ENCODE assay signal across 1 cellular context in genomic region chr1:38888423-38889333, GRCh38.
A peak's percentile ranks its signal among the peaks of the same experiment; 100 is the strongest.
TF ChIP-seq lines count a peak whose summit lies in the region.

No MANE protein-coding gene starts in this region.

TF ChIP-seq in HepG2, 621 proteins besides CTCF, POLR2A, EP300 and RAD21 (continued from another document and continues in another):
- TF ChIP-seq SKIL (CRISPR knock-in tag; IDR thresholded peaks at IDR 0.05; ENCODE audit: borderline replicate concordance) (no peak), CENPT (CRISPR knock-in tag; IDR thresholded peaks at IDR 0.05; ENCODE audit: low read depth) (no peak), ZNF552 (CRISPR knock-in tag; IDR thresholded peaks at IDR 0.05; ENCODE audit: borderline replicate concordance) (no peak), SNRNP70 (IDR thresholded peaks at IDR 0.05; ENCODE audit: low read depth, low read length) (no peak), NFRKB (IDR thresholded peaks at IDR 0.05) (no peak), PCBP1 (IDR thresholded peaks at IDR 0.05; ENCODE audit: borderline replicate concordance, low read depth, low read length) (no peak), ZSCAN9 (CRISPR knock-in tag; IDR thresholded peaks at IDR 0.05; ENCODE audit: borderline replicate concordance) (peak; percentile 81; the same call in 1 of the 2 replicates), ZHX1 (CRISPR knock-in tag; IDR thresholded peaks at IDR 0.05; ENCODE audit: low read depth) (no peak), ZNF431 (CRISPR knock-in tag; IDR thresholded peaks at IDR 0.05; ENCODE audit: borderline replicate concordance, low read depth) (no peak), JUN (CRISPR knock-in tag; IDR thresholded peaks at IDR 0.05) (no peak), ESRRA (CRISPR knock-in tag; IDR thresholded peaks at IDR 0.05; ENCODE audit: low read depth) (no peak), MATR3 (CRISPR knock-in tag; IDR thresholded peaks at IDR 0.05) (no peak), ZBTB4 (CRISPR knock-in tag; IDR thresholded peaks at IDR 0.05; ENCODE audit: borderline replicate concordance) (no peak), TMF1 (CRISPR knock-in tag; IDR thresholded peaks at IDR 0.05; ENCODE audit: low read depth) (no peak), ELF3 (CRISPR knock-in tag; IDR thresholded peaks at IDR 0.05) (no peak; the same call in 1 of the 2 replicates), CBX1 (IDR thresholded peaks at IDR 0.05; ENCODE audit: low read depth) (no peak), ZNF703 (CRISPR knock-in tag; IDR thresholded peaks at IDR 0.05; ENCODE audit: borderline replicate concordance) (no peak), ZC3H4 (CRISPR knock-in tag; IDR thresholded peaks at IDR 0.05; ENCODE audit: borderline replicate concordance) (no peak), ZFP37 (CRISPR knock-in tag; IDR thresholded peaks at IDR 0.05; ENCODE audit: borderline replicate concordance) (no peak), TRIM24 (CRISPR knock-in tag; IDR thresholded peaks at IDR 0.05) (no peak), NR1H2 (CRISPR knock-in tag; IDR thresholded peaks at IDR 0.05; ENCODE audit: borderline replicate concordance, low read depth) (no peak), HCFC1 (IDR thresholded peaks at IDR 0.05; ENCODE audit: low read depth, low read length) (no peak), BRD4 (CRISPR knock-in tag; IDR thresholded peaks at IDR 0.05) (no peak), PITX1 (CRISPR knock-in tag; IDR thresholded peaks at IDR 0.05) (peak; percentile 37; the same call in 1 of the 2 replicates), ZNF484 (CRISPR knock-in tag; IDR thresholded peaks at IDR 0.05; ENCODE audit: borderline replicate concordance, low read depth) (no peak), ZSCAN22 (CRISPR knock-in tag; IDR thresholded peaks at IDR 0.05) (no peak), SNAI1 (CRISPR knock-in tag; IDR thresholded peaks at IDR 0.05; ENCODE audit: borderline replicate concordance) (no peak), TBX2 (CRISPR knock-in tag; IDR thresholded peaks at IDR 0.05; ENCODE audit: borderline replicate concordance) (no peak), FOXK2 (IDR thresholded peaks at IDR 0.05) (no peak), NFE2L1 (CRISPR knock-in tag; IDR thresholded peaks at IDR 0.05; ENCODE audit: borderline replicate concordance) (no peak), PBX2 (CRISPR knock-in tag; IDR thresholded peaks at IDR 0.05) (no peak), HNRNPK (IDR thresholded peaks at IDR 0.05; ENCODE audit: low read depth, low read length, poor library complexity, severe bottlenecking) (no peak), BHLHE40 (IDR thresholded peaks at IDR 0.05; ENCODE audit: low read length) (no peak), DNMT3B (CRISPR knock-in tag; conservative IDR thresholded peaks at IDR 0.05) (no peak), ZNF550 (CRISPR knock-in tag; IDR thresholded peaks at IDR 0.05; ENCODE audit: borderline replicate concordance) (no peak), EEA1 (CRISPR knock-in tag; IDR thresholded peaks at IDR 0.05; ENCODE audit: borderline replicate concordance) (no peak), EHMT2 (IDR thresholded peaks at IDR 0.05; ENCODE audit: borderline replicate concordance, low read depth, low read length) (peak; percentile 58; the same call in 1 of the 2 replicates), ZNF530 (CRISPR knock-in tag; IDR thresholded peaks at IDR 0.05; ENCODE audit: low read depth) (no peak), SRSF1 (optimal IDR thresholded peaks at IDR 0.05; ENCODE audit: low read depth, low read length) (no peak), ZMYM2 (CRISPR knock-in tag; IDR thresholded peaks at IDR 0.05) (peak; percentile 41; the same call in 1 of the 2 replicates), KLF15 (CRISPR knock-in tag; IDR thresholded peaks at IDR 0.05; ENCODE audit: borderline replicate concordance) (no peak), CEBPB (IDR thresholded peaks at IDR 0.05; ENCODE audit: borderline replicate concordance, low read depth, low read length) (no peak), TSC22D2 (CRISPR knock-in tag; IDR thresholded peaks at IDR 0.05; ENCODE audit: borderline replicate concordance) (no peak), TOE1 (CRISPR knock-in tag; IDR thresholded peaks at IDR 0.05) (no peak)
- TF ChIP-seq, protein P1, sequence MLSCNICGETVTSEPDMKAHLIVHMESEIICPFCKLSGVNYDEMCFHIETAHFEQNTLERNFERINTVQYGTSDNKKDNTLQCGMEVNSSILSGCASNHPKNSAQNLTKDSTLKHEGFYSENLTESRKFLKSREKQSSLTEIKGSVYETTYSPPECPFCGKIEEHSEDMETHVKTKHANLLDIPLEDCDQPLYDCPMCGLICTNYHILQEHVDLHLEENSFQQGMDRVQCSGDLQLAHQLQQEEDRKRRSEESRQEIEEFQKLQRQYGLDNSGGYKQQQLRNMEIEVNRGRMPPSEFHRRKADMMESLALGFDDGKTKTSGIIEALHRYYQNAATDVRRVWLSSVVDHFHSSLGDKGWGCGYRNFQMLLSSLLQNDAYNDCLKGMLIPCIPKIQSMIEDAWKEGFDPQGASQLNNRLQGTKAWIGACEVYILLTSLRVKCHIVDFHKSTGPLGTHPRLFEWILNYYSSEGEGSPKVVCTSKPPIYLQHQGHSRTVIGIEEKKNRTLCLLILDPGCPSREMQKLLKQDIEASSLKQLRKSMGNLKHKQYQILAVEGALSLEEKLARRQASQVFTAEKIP (CRISPR knock-in tag; IDR thresholded peaks at IDR 0.05; ENCODE audit: borderline replicate concordance) = no peak
- TF ChIP-seq, protein P2, sequence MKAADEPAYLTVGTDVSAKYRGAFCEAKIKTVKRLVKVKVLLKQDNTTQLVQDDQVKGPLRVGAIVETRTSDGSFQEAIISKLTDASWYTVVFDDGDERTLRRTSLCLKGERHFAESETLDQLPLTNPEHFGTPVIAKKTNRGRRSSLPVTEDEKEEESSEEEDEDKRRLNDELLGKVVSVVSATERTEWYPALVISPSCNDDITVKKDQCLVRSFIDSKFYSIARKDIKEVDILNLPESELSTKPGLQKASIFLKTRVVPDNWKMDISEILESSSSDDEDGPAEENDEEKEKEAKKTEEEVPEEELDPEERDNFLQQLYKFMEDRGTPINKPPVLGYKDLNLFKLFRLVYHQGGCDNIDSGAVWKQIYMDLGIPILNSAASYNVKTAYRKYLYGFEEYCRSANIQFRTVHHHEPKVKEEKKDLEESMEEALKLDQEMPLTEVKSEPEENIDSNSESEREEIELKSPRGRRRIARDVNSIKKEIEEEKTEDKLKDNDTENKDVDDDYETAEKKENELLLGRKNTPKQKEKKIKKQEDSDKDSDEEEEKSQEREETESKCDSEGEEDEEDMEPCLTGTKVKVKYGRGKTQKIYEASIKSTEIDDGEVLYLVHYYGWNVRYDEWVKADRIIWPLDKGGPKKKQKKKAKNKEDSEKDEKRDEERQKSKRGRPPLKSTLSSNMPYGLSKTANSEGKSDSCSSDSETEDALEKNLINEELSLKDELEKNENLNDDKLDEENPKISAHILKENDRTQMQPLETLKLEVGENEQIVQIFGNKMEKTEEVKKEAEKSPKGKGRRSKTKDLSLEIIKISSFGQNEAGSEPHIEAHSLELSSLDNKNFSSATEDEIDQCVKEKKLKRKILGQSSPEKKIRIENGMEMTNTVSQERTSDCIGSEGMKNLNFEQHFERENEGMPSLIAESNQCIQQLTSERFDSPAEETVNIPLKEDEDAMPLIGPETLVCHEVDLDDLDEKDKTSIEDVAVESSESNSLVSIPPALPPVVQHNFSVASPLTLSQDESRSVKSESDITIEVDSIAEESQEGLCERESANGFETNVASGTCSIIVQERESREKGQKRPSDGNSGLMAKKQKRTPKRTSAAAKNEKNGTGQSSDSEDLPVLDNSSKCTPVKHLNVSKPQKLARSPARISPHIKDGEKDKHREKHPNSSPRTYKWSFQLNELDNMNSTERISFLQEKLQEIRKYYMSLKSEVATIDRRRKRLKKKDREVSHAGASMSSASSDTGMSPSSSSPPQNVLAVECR (CRISPR knock-in tag; IDR thresholded peaks at IDR 0.05; ENCODE audit: borderline replicate concordance) = no peak
- TF ChIP-seq, protein P3, sequence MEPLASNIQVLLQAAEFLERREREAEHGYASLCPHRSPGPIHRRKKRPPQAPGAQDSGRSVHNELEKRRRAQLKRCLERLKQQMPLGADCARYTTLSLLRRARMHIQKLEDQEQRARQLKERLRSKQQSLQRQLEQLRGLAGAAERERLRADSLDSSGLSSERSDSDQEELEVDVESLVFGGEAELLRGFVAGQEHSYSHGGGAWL (CRISPR knock-in tag; IDR thresholded peaks at IDR 0.05) = no peak
- TF ChIP-seq, protein P4, sequence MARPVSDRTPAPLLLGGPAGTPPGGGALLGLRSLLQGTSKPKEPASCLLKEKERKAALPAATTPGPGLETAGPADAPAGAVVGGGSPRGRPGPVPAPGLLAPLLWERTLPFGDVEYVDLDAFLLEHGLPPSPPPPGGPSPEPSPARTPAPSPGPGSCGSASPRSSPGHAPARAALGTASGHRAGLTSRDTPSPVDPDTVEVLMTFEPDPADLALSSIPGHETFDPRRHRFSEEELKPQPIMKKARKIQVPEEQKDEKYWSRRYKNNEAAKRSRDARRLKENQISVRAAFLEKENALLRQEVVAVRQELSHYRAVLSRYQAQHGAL (CRISPR knock-in tag; IDR thresholded peaks at IDR 0.05; ENCODE audit: not compliant biosample characterization) = no peak
- TF ChIP-seq, protein P5, sequence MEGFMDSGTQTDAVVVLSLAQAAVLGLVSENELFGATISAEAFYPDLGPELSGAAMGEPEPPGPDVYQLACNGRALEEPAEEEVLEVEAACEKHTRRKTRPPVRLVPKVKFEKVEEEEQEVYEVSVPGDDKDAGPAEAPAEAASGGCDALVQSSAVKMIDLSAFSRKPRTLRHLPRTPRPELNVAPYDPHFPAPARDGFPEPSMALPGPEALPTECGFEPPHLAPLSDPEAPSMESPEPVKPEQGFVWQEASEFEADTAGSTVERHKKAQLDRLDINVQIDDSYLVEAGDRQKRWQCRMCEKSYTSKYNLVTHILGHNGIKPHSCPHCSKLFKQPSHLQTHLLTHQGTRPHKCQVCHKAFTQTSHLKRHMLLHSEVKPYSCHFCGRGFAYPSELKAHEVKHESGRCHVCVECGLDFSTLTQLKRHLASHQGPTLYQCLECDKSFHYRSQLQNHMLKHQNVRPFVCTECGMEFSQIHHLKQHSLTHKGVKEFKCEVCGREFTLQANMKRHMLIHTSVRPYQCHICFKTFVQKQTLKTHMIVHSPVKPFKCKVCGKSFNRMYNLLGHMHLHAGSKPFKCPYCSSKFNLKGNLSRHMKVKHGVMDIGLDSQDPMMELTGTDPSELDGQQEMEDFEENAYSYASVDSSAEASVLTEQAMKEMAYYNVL (CRISPR knock-in tag; IDR thresholded peaks at IDR 0.05; ENCODE audit: borderline replicate concordance) = no peak
